ENCODE assay signal across 9 cellular contexts in genomic region chr5:172770374-172770674, GRCh38. TPM values are rescaled to one million over a fixed set of nuclear protein-coding genes. Genes with fewer than 3 reads are reported as not detected.
DNase-seq lines count a peak whose midpoint lies in the region; ATAC-seq, FAIRE-seq and TF ChIP-seq lines count a peak whose summit lies in the region.
"Had no signal": no experiment of that assay in that cellular context is flagged by ENCODE, and none has a peak within 500 bp of the region (broad histone marks: within the 10 kb centered on the region; RNA-seq: fewer than 3 reads in every experiment).

No MANE protein-coding gene starts in this region.

- peaks cover 34% of the 10 kb centered on the region for H3K36me3 ChIP-seq in left ventricle myocardium inferior

- H3K9me3 Mint-ChIP-seq in activated naive CD4-positive, alpha-beta T cell treated with anti-CD3 and anti-CD28 coated beads, Interleukin-2, amount 50 U/mL, for 24 hours, result no peaks in the 10 kb centered on the region
- no peaks in the 10 kb centered on the region for H3K9me3 Mint-ChIP-seq in immature natural killer cell

- peak overlapping the region; percentile 82 for H3K4me3 Mint-ChIP-seq in activated naive CD4-positive, alpha-beta T cell treated with anti-CD3 and anti-CD28 coated beads, Interleukin-2, amount 50 U/mL, for 24 hours
- peak overlapping the region; percentile 85 to 93 (median 92) for H3K4me3 Mint-ChIP-seq in immature natural killer cell

- DNase-seq in left ventricle myocardium inferior, result no peak
- DNase-seq in Right ventricle myocardium superior, result no peak
- DNase-seq in immature natural killer cell, result no peak
- no peak for DNase-seq in GM12892 (ENCODE audit: insufficient read length)
- DNase-seq in 8988T, result no peak
- DNase-seq in inferior parietal cortex (ENCODE audit: extremely low spot score), result no peak

- FAIRE-seq in GM12892 (lab: Jason Lieb, UNC), result no peak
- FAIRE-seq: endometrium had no signal

- H3K4me3 ChIP-seq in left ventricle myocardium inferior, result peak overlapping the region; percentile 84

- H3K27me3 ChIP-seq in left ventricle myocardium inferior (ENCODE audit: low read depth), result no peaks in the 10 kb centered on the region

- H3K36me3 Mint-ChIP-seq in activated naive CD4-positive, alpha-beta T cell treated with anti-CD3 and anti-CD28 coated beads, Interleukin-2, amount 50 U/mL, for 24 hours, result peaks cover 11% of the 10 kb centered on the region
- H3K36me3 Mint-ChIP-seq in immature natural killer cell, result peaks cover 12 to 25% (median 15%) of the 10 kb centered on the region in 3 donors

- ATAC-seq in Right ventricle myocardium superior (ENCODE audit: poor library complexity), result no peak

- H3K9me3 ChIP-seq in left ventricle myocardium inferior (replicated peaks), result no peaks in the 10 kb centered on the region

- no peak for TF ChIP-seq CTCF in left ventricle myocardium inferior (IDR thresholded peaks at IDR 0.05; ENCODE audit: borderline replicate concordance)

- intact Hi-C loops in left ventricle myocardium inferior (cut with micrococcal nuclease) (loop anchor here (2.0 to 10.0 kb wide), 2 partner anchors 98 to 164 kb away; no protein-coding TSS in a partner anchor), Right ventricle myocardium superior (cut with DNase I) (loop anchor here (2.0 to 10.0 kb wide), 2 partner anchors 52 to 134 kb away; no protein-coding TSS in a partner anchor)

- TF ChIP-seq POLR2A in GM12892 (IDR thresholded peaks at IDR 0.05; ENCODE audit: low read depth, low read length), result no peak

- H3K4me1 ChIP-seq in left ventricle myocardium inferior, result peaks cover 72% of the 10 kb centered on the region

- peak overlapping the region; percentile 89 for H3K27ac Mint-ChIP-seq in activated naive CD4-positive, alpha-beta T cell treated with anti-CD3 and anti-CD28 coated beads, Interleukin-2, amount 50 U/mL, for 24 hours
- peak overlapping the region; percentile 84 to 99 (median 96) for H3K27ac Mint-ChIP-seq in immature natural killer cell

- peaks cover 74% of the 10 kb centered on the region for H3K4me1 Mint-ChIP-seq in activated naive CD4-positive, alpha-beta T cell treated with anti-CD3 and anti-CD28 coated beads, Interleukin-2, amount 50 U/mL, for 24 hours
- peaks cover 69 to 81% of the 10 kb centered on the region in 2 donors for H3K4me1 Mint-ChIP-seq in immature natural killer cell

- H3K27me3 Mint-ChIP-seq in activated naive CD4-positive, alpha-beta T cell treated with anti-CD3 and anti-CD28 coated beads, Interleukin-2, amount 50 U/mL, for 24 hours, result no peaks in the 10 kb centered on the region
- peaks cover 68 to 79% (median 70%) of the 10 kb centered on the region in 3 donors for H3K27me3 Mint-ChIP-seq in immature natural killer cell (ENCODE audit: low read depth in 3 of 3)

- H3K27ac ChIP-seq in left ventricle myocardium inferior (replicated peaks) (peak overlapping the region; percentile 98), temporal lobe (ENCODE audit: low read depth, low read length) (peak overlapping the region; percentile 96)

RNA-seq across cellular contexts. Expression of gene DUSP1, which starts 0.7 kb away (rescaled TPM):
- 85.0 TPM for total RNA-seq in left ventricle myocardium inferior
- 122 TPM for total RNA-seq in Right ventricle myocardium superior
- polyA plus RNA-seq in immature natural killer cell, result 1,000 to 10,000 TPM in 1 of 3 donors, 100 to 1,000 TPM in 2; 548 to 1,082 (median 887) TPM
- total RNA-seq in temporal lobe, result 58.5 TPM
- 4.0 TPM for polyA plus RNA-seq in GM12892 (2012; ENCODE audit: missing spikeins)
